1 cellular context compared by ENCODE assay signal in the genomic region with DNA sequence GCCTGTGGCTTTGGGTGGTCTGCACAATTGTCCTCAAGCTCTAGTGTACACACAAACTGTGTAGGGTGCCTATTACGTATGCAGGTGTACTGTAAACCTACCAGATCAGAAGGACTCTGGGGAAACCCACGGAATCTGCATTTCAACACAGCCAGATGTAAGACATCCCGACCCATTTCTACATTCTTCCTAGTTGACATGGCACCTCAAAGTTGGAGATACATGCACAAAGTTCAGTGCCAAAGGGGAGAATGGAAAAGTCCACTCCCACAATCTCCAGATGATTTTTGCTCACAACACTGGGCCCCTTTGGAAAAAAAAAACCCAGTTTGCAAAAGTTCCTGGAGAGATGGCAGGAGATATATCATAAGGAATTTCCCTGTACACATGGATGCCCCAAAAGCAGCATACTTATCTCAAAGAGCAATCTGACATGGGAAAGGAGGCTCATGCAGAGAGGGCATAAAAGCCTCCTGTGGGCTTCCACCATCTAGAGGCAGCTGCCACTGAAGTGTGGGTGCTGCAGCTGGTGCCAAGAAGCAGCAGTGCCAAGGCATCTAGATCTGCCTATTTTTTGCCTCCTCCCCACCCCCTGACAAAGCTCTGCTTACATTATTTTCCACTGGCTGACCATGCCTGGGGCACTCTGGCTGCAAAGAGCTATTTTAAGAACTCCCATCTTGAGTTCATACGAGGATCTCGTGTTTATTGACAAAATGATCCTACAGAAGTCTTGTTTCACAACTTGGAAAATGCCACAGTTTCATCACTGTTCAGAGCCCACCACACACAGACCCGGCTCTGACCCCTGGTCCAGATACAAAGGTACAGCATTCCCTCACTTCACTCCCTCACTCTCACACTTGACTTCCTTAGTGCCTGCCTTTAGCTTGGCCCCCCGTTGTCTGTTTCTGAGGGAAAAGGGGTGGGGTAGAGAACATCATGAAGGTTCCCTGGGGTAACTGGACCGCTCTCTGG.
A peak's percentile ranks its signal among the peaks of the same experiment; 100 is the strongest.
TF ChIP-seq lines count a peak whose summit lies in the region.

No MANE protein-coding gene starts in this region.

TF ChIP-seq in HepG2, 621 proteins besides CTCF, POLR2A, EP300 and RAD21 (continued from another document):
- TF ChIP-seq, protein P1, sequence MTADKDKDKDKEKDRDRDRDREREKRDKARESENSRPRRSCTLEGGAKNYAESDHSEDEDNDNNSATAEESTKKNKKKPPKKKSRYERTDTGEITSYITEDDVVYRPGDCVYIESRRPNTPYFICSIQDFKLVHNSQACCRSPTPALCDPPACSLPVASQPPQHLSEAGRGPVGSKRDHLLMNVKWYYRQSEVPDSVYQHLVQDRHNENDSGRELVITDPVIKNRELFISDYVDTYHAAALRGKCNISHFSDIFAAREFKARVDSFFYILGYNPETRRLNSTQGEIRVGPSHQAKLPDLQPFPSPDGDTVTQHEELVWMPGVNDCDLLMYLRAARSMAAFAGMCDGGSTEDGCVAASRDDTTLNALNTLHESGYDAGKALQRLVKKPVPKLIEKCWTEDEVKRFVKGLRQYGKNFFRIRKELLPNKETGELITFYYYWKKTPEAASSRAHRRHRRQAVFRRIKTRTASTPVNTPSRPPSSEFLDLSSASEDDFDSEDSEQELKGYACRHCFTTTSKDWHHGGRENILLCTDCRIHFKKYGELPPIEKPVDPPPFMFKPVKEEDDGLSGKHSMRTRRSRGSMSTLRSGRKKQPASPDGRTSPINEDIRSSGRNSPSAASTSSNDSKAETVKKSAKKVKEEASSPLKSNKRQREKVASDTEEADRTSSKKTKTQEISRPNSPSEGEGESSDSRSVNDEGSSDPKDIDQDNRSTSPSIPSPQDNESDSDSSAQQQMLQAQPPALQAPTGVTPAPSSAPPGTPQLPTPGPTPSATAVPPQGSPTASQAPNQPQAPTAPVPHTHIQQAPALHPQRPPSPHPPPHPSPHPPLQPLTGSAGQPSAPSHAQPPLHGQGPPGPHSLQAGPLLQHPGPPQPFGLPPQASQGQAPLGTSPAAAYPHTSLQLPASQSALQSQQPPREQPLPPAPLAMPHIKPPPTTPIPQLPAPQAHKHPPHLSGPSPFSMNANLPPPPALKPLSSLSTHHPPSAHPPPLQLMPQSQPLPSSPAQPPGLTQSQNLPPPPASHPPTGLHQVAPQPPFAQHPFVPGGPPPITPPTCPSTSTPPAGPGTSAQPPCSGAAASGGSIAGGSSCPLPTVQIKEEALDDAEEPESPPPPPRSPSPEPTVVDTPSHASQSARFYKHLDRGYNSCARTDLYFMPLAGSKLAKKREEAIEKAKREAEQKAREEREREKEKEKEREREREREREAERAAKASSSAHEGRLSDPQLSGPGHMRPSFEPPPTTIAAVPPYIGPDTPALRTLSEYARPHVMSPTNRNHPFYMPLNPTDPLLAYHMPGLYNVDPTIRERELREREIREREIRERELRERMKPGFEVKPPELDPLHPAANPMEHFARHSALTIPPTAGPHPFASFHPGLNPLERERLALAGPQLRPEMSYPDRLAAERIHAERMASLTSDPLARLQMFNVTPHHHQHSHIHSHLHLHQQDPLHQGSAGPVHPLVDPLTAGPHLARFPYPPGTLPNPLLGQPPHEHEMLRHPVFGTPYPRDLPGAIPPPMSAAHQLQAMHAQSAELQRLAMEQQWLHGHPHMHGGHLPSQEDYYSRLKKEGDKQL (CRISPR knock-in tag; IDR thresholded peaks at IDR 0.05; ENCODE audit: low read depth), result no peak
- TF ChIP-seq HDAC1 (CRISPR knock-in tag; IDR thresholded peaks at IDR 0.05), result peak; percentile 23; the same call in 1 of the 2 replicates
- TF ChIP-seq HNRNPL (IDR thresholded peaks at IDR 0.05; ENCODE audit: low read depth, low read length), result 0 out of 2 replicates have a peak, but pooled peaks have one; percentile 44
- TF ChIP-seq ETV5 (CRISPR knock-in tag; IDR thresholded peaks at IDR 0.05; ENCODE audit: borderline replicate concordance), result 0 out of 2 replicates have a peak, but pooled peaks have one; percentile 21
- TF ChIP-seq, protein P2, sequence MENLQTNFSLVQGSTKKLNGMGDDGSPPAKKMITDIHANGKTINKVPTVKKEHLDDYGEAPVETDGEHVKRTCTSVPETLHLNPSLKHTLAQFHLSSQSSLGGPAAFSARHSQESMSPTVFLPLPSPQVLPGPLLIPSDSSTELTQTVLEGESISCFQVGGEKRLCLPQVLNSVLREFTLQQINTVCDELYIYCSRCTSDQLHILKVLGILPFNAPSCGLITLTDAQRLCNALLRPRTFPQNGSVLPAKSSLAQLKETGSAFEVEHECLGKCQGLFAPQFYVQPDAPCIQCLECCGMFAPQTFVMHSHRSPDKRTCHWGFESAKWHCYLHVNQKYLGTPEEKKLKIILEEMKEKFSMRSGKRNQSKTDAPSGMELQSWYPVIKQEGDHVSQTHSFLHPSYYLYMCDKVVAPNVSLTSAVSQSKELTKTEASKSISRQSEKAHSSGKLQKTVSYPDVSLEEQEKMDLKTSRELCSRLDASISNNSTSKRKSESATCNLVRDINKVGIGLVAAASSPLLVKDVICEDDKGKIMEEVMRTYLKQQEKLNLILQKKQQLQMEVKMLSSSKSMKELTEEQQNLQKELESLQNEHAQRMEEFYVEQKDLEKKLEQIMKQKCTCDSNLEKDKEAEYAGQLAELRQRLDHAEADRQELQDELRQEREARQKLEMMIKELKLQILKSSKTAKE (CRISPR knock-in tag; IDR thresholded peaks at IDR 0.05; ENCODE audit: borderline replicate concordance), result no peak
- TF ChIP-seq ZNF703 (CRISPR knock-in tag; IDR thresholded peaks at IDR 0.05; ENCODE audit: borderline replicate concordance), result no peak
- TF ChIP-seq PRDM4 (CRISPR knock-in tag; IDR thresholded peaks at IDR 0.05; ENCODE audit: borderline replicate concordance), result no peak
- TF ChIP-seq ZNF879 (CRISPR knock-in tag; IDR thresholded peaks at IDR 0.05), result 0 out of 2 replicates have a peak, but pooled peaks have one; percentile 59
- no peak for TF ChIP-seq ZNF432 (CRISPR knock-in tag; IDR thresholded peaks at IDR 0.05; ENCODE audit: borderline replicate concordance)
- TF ChIP-seq NFIC (IDR thresholded peaks at IDR 0.05; ENCODE audit: low read length), result 0 out of 2 replicates have a peak, but pooled peaks have one; percentile 41
- TF ChIP-seq, protein P3, sequence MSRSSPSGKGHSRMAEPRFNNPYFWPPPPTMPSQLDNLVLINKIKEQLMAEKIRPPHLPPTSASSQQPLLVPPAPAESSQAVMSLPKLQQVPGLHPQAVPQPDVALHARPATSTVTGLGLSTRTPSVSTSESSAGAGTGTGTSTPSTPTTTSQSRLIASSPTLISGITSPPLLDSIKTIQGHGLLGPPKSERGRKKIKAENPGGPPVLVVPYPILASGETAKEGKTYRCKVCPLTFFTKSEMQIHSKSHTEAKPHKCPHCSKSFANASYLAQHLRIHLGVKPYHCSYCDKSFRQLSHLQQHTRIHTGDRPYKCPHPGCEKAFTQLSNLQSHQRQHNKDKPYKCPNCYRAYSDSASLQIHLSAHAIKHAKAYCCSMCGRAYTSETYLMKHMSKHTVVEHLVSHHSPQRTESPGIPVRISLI (CRISPR knock-in tag; IDR thresholded peaks at IDR 0.05; ENCODE audit: borderline replicate concordance), result peak; percentile 62
- TF ChIP-seq HOXA5 (CRISPR knock-in tag; IDR thresholded peaks at IDR 0.05), result 0 out of 2 replicates have a peak, but pooled peaks have one; percentile 34
- TF ChIP-seq HOXA9 (CRISPR knock-in tag; IDR thresholded peaks at IDR 0.05; ENCODE audit: borderline replicate concordance), result no peak
- 0 out of 2 replicates have a peak, but pooled peaks have one; percentile 20 for TF ChIP-seq CEBPG (CRISPR knock-in tag; IDR thresholded peaks at IDR 0.05)
- TF ChIP-seq TCF7 (IDR thresholded peaks at IDR 0.05; ENCODE audit: low read depth), result peak; percentile 44; the same call in 1 of the 2 replicates
- TF ChIP-seq ISL2 (CRISPR knock-in tag; IDR thresholded peaks at IDR 0.05), result peak; percentile 59; the same call in 1 of the 2 replicates
- TF ChIP-seq HNF4A (CRISPR knock-in tag; IDR thresholded peaks at IDR 0.05), result peak; percentile 75
- no peak for TF ChIP-seq ZNF782 (CRISPR knock-in tag; IDR thresholded peaks at IDR 0.05; ENCODE audit: borderline replicate concordance)
- no peak for TF ChIP-seq NR2F2 (IDR thresholded peaks at IDR 0.05; ENCODE audit: borderline replicate concordance, low read depth)
- peak; percentile 26 for TF ChIP-seq SALL1 (CRISPR knock-in tag; IDR thresholded peaks at IDR 0.05)
- TF ChIP-seq PHF21A (CRISPR knock-in tag; IDR thresholded peaks at IDR 0.05), result peak; percentile 46; the same call in 1 of the 2 replicates
- 0 out of 2 replicates have a peak, but pooled peaks have one; percentile 10 for TF ChIP-seq KAT7 (CRISPR knock-in tag; IDR thresholded peaks at IDR 0.05; ENCODE audit: borderline replicate concordance)
- peak; percentile 51 for TF ChIP-seq RBFOX2 (IDR thresholded peaks at IDR 0.05; ENCODE audit: low read depth, low read length)
- TF ChIP-seq ZNF839 (CRISPR knock-in tag; IDR thresholded peaks at IDR 0.05; ENCODE audit: borderline replicate concordance), result no peak
- TF ChIP-seq ZFAT (CRISPR knock-in tag; conservative IDR thresholded peaks at IDR 0.05), result no peak
- 0 out of 2 replicates have a peak, but pooled peaks have one; percentile 17 for TF ChIP-seq BCL6 (CRISPR knock-in tag; IDR thresholded peaks at IDR 0.05)
- TF ChIP-seq ZNF883 (CRISPR knock-in tag; IDR thresholded peaks at IDR 0.05; ENCODE audit: not compliant biosample characterization), result no peak
- 0 out of 2 replicates have a peak, but pooled peaks have one; percentile 46 for TF ChIP-seq PPARG (CRISPR knock-in tag; conservative IDR thresholded peaks at IDR 0.05)
- no peak for TF ChIP-seq ZNF713 (CRISPR knock-in tag; IDR thresholded peaks at IDR 0.05)
- TF ChIP-seq, protein P4, sequence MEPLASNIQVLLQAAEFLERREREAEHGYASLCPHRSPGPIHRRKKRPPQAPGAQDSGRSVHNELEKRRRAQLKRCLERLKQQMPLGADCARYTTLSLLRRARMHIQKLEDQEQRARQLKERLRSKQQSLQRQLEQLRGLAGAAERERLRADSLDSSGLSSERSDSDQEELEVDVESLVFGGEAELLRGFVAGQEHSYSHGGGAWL (CRISPR knock-in tag; IDR thresholded peaks at IDR 0.05), result no peak
- peak; percentile 24; the same call in 1 of the 2 replicates for TF ChIP-seq TCF7L2 (IDR thresholded peaks at IDR 0.05; ENCODE audit: low read depth, low read length)
- TF ChIP-seq FOXA3 (CRISPR knock-in tag; IDR thresholded peaks at IDR 0.05), result peak; percentile 44; the same call in 1 of the 2 replicates
- TF ChIP-seq ZNF639 (CRISPR knock-in tag; conservative IDR thresholded peaks at IDR 0.05), result no peak
- TF ChIP-seq THAP11 (CRISPR knock-in tag; IDR thresholded peaks at IDR 0.05), result peak; percentile 44
- peak; percentile 38; the same call in 1 of the 2 replicates for TF ChIP-seq PHF8 (CRISPR knock-in tag; IDR thresholded peaks at IDR 0.05)
- TF ChIP-seq ZNF367 (CRISPR knock-in tag; IDR thresholded peaks at IDR 0.05; ENCODE audit: borderline replicate concordance), result no peak
- no peak for TF ChIP-seq TEAD3 (CRISPR knock-in tag; optimal IDR thresholded peaks at IDR 0.05; ENCODE audit: borderline replicate concordance)
- TF ChIP-seq ZNF337 (CRISPR knock-in tag; IDR thresholded peaks at IDR 0.05; ENCODE audit: borderline replicate concordance, low read depth), result 0 out of 2 replicates have a peak, but pooled peaks have one; percentile 30
- TF ChIP-seq SOX5 (CRISPR knock-in tag; IDR thresholded peaks at IDR 0.05; ENCODE audit: borderline replicate concordance), result peak; percentile 34; the same call in 1 of the 2 replicates
TF ChIP-seq in HepG2: peak in this region for 51.
